In genomic region chr2:240362216-240362755, GRCh38 we compare ENCODE assay signal across 19 cellular contexts.
"Had no signal": no experiment of that assay in that cellular context is flagged by ENCODE, and none has a peak within 500 bp of the region (broad histone marks: within the 10 kb centered on the region; RNA-seq: fewer than 3 reads in every experiment).

No MANE protein-coding gene starts in this region.

- H3K4me3 Mint-ChIP-seq: dendritic cell treated with granulocyte-macrophage colony-stimulating factor and Interleukin-4, amounts not matched to agents 40 ng/mL and 50 ng/mL, for 4 days; effector memory CD8-positive, alpha-beta T cell; natural killer cell treated with Interleukin-12 subunit alpha and Interleukin-12 subunit beta and Interleukin-15 and Interleukin-18, amount 100 ng/mL, for 72 hours; neural progenitor cell had no signal

- H3K27me3 Mint-ChIP-seq: dendritic cell treated with granulocyte-macrophage colony-stimulating factor and Interleukin-4, amounts not matched to agents 40 ng/mL and 50 ng/mL, for 4 days; natural killer cell treated with Interleukin-12 subunit alpha and Interleukin-12 subunit beta and Interleukin-15 and Interleukin-18, amount 100 ng/mL, for 72 hours had no signal

- H2AFZ ChIP-seq: neural progenitor cell had no signal

- H3K4me2 ChIP-seq: neural progenitor cell had no signal

- H3K27me3 ChIP-seq: esophagus muscularis mucosa, gastrocnemius medialis, neural progenitor cell, uterus had no signal

- H3K9ac ChIP-seq: neural progenitor cell had no signal

- H3K9me3 ChIP-seq: gastrocnemius medialis had no signal

- H3K4me3 ChIP-seq: esophagus muscularis mucosa, gastrocnemius medialis, mucosa of descending colon, neural progenitor cell, psoas muscle, uterus had no signal

- ATAC-seq: effector memory CD8-positive, alpha-beta T cell; gastrocnemius medialis; left colon; mucosa of descending colon; natural killer cell treated with Interleukin-12 subunit alpha and Interleukin-12 subunit beta and Interleukin-15 and Interleukin-18, amount 100 ng/mL, for 72 hours; psoas muscle; sciatic nerve had no signal

- H3K4me1 ChIP-seq: esophagus muscularis mucosa, uterus had no signal

- H3K36me3 ChIP-seq: esophagus muscularis mucosa, gastrocnemius medialis, neural progenitor cell, uterus had no signal

- H3K27ac ChIP-seq: epithelial cell of prostate, esophagus muscularis mucosa, gastrocnemius medialis, neural progenitor cell, psoas muscle, uterus had no signal

- H3K27ac Mint-ChIP-seq: dendritic cell treated with granulocyte-macrophage colony-stimulating factor and Interleukin-4, amounts not matched to agents 40 ng/mL and 50 ng/mL, for 4 days; effector memory CD8-positive, alpha-beta T cell; natural killer cell treated with Interleukin-12 subunit alpha and Interleukin-12 subunit beta and Interleukin-15 and Interleukin-18, amount 100 ng/mL, for 72 hours; neural progenitor cell had no signal

- FAIRE-seq: colon had no signal

- DNase-seq: effector memory CD8-positive, alpha-beta T cell; hippocampal formation; left colon; mammary epithelial cell; occipital lobe; retina; stimulated activated naive CD4-positive, alpha-beta T cell treated with Interleukin-2 at 50 U/mL for 16 hours; trophoblast cell; uterus had no signal

- H3K36me3 Mint-ChIP-seq: natural killer cell treated with Interleukin-12 subunit alpha and Interleukin-12 subunit beta and Interleukin-15 and Interleukin-18, amount 100 ng/mL, for 72 hours had no signal
